ENCODE assay signal across 2 cellular contexts in genomic region chr17:30380643-30381419, GRCh38.
TF ChIP-seq lines count a peak whose summit lies in the region.

No MANE protein-coding gene starts in this region.

TF ChIP-seq in A549, 52 proteins besides CTCF, POLR2A, EP300 and RAD21:
- TF ChIP-seq POLR2AphosphoS2 (conservative IDR thresholded peaks at IDR 0.05; ENCODE audit: low read length) (no peak), EHMT2 (IDR thresholded peaks at IDR 0.05; ENCODE audit: low read depth) (no peak), E2F6 (IDR thresholded peaks at IDR 0.05; ENCODE audit: borderline replicate concordance, low read depth) (no peak), TP53 (CRISPR knock-in tag; IDR thresholded peaks at IDR 0.05) (no peak), RARB (CRISPR knock-in tag; IDR thresholded peaks at IDR 0.05) (no peak), CBX2 (IDR thresholded peaks at IDR 0.05; ENCODE audit: borderline replicate concordance, low read depth) (no peak), RCOR1 (IDR thresholded peaks at IDR 0.05; ENCODE audit: low read depth, low read length) (no peak), CHD2 (IDR thresholded peaks at IDR 0.05; ENCODE audit: low read length, partially characterized antibody) (no peak), SMC3 (IDR thresholded peaks at IDR 0.05) (no peak), CBX8 (IDR thresholded peaks at IDR 0.05) (no peak), FOSB (CRISPR knock-in tag; IDR thresholded peaks at IDR 0.05) (no peak), MAFK (IDR thresholded peaks at IDR 0.05; ENCODE audit: partially characterized antibody) (no peak), KDM1A (IDR thresholded peaks at IDR 0.05; ENCODE audit: low read depth) (no peak), KDM5A (IDR thresholded peaks at IDR 0.05) (no peak), PBX3 (IDR thresholded peaks at IDR 0.05) (no peak), RFX5 (IDR thresholded peaks at IDR 0.05) (no peak), TFCP2L1 (CRISPR knock-in tag; IDR thresholded peaks at IDR 0.05) (no peak), FOSL2 (IDR thresholded peaks at IDR 0.05) (no peak), FOSL2 (CRISPR knock-in tag; IDR thresholded peaks at IDR 0.05) (no peak), NFE2L2 (conservative IDR thresholded peaks at IDR 0.05; ENCODE audit: low read length) (no peak)

TF ChIP-seq in K562, 482 proteins besides CTCF, POLR2A, EP300 and RAD21:
- TF ChIP-seq ZNF263 (CRISPR knock-in tag; IDR thresholded peaks at IDR 0.05; ENCODE audit: borderline replicate concordance) (no peak), MEIS2 (IDR thresholded peaks at IDR 0.05; ENCODE audit: partially characterized antibody) (peak; percentile 75), PBX2 (CRISPR knock-in tag; IDR thresholded peaks at IDR 0.05; ENCODE audit: low read depth) (no peak), PBX2 (tag; conservative IDR thresholded peaks at IDR 0.05; ENCODE audit: low read depth) (peak; percentile 67), E2F3 (CRISPR knock-in tag; IDR thresholded peaks at IDR 0.05) (no peak), ELF1 (tag; IDR thresholded peaks at IDR 0.05) (0 out of 2 replicates have a peak, but pooled peaks have one; percentile 16), TAF15 (IDR thresholded peaks at IDR 0.05; ENCODE audit: low read depth, low read length) (no peak), ZMIZ1 (IDR thresholded peaks at IDR 0.05; ENCODE audit: low read depth in 2 of 2, low read length in 2 of 2) (no peak), ZBTB8A (IDR thresholded peaks at IDR 0.05; ENCODE audit: partially characterized antibody) (no peak), ZNF518B (CRISPR knock-in tag; IDR thresholded peaks at IDR 0.05) (no peak), KAT2B (IDR thresholded peaks at IDR 0.05; ENCODE audit: low read depth, low read length) (no peak), POLR2B (IDR thresholded peaks at IDR 0.05; ENCODE audit: low read depth, partially characterized antibody) (no peak), FOXK1 (CRISPR knock-in tag; IDR thresholded peaks at IDR 0.05; ENCODE audit: borderline replicate concordance) (no peak), GTF2B (IDR thresholded peaks at IDR 0.05; ENCODE audit: extremely low read depth, insufficient read length) (no peak), ZNF277 (CRISPR knock-in tag; IDR thresholded peaks at IDR 0.05; ENCODE audit: borderline replicate concordance) (no peak), CBX2 (IDR thresholded peaks at IDR 0.05; ENCODE audit: insufficient read depth, low read length, poor library complexity, severe bottlenecking) (no peak), WHSC1 (IDR thresholded peaks at IDR 0.05; ENCODE audit: low read length) (no peak), ARNT (IDR thresholded peaks at IDR 0.05) (0 out of 4 replicates have a peak, but pooled peaks of 1 of the 2 experiments have one; percentile 62), HEY1 (CRISPR knock-in tag; IDR thresholded peaks at IDR 0.05; ENCODE audit: borderline replicate concordance) (no peak), DACH1 (IDR thresholded peaks at IDR 0.05; ENCODE audit: partially characterized antibody) (no peak), PRDM10 (IDR thresholded peaks at IDR 0.05; ENCODE audit: partially characterized antibody) (no peak), ZNF583 (CRISPR knock-in tag; IDR thresholded peaks at IDR 0.05) (no peak), SPI1 (IDR thresholded peaks at IDR 0.05; ENCODE audit: borderline replicate concordance, low read depth, low read length) (peak; percentile 57; the same call in 1 of the 2 replicates), ZNF41 (CRISPR knock-in tag; conservative IDR thresholded peaks at IDR 0.05) (no peak), ATF7 (IDR thresholded peaks at IDR 0.05) (no peak), CEBPB (tag; IDR thresholded peaks at IDR 0.05) (no peak)
TF ChIP-seq in K562: peak in this region for 5.
